23 cellular contexts compared by ENCODE assay signal in genomic region chr4:6206771-6207290, GRCh38. TPM values are rescaled to one million over a fixed set of nuclear protein-coding genes. Genes with fewer than 3 reads are reported as not detected.
DNase-seq lines count a peak whose midpoint lies in the region; ATAC-seq and TF ChIP-seq lines count a peak whose summit lies in the region.
"Had no signal": no experiment of that assay in that cellular context is flagged by ENCODE, and none has a peak within 500 bp of the region (broad histone marks: within the 10 kb centered on the region; RNA-seq: fewer than 3 reads in every experiment).

No MANE protein-coding gene starts in this region.

- peaks cover 1% of the 10 kb centered on the region for H3K9me3 ChIP-seq in trophoblast cell (ENCODE audit: insufficient read depth, low read depth, low read length)
- H3K9me3 ChIP-seq in tibial artery = peaks cover 0 to 4% (median 2%) of the 10 kb centered on the region in 3 donors
- H3K9me3 ChIP-seq in transverse colon = no peaks in the 10 kb centered on the region
- H3K9me3 ChIP-seq: BE2C had no signal

- H3K4me1 ChIP-seq in trophoblast cell (ENCODE audit: control insufficient read depth in 1 of 2, insufficient read depth in 2 of 2, low read length in 2 of 2) (no peaks in the 10 kb centered on the region), tibial artery (no peaks in the 10 kb centered on the region), transverse colon (no peaks in the 10 kb centered on the region)
- H3K4me1 ChIP-seq: BE2C had no signal

- H3K27me3 Mint-ChIP-seq in activated CD4-positive, alpha-beta memory T cell treated with anti-CD3 and anti-CD28 coated beads, Interleukin-2, amount 10 ng/mL, durations not matched to agents 7 days and 5 days = peaks cover 9% of the 10 kb centered on the region
- H3K27me3 Mint-ChIP-seq in activated CD4-positive, alpha-beta memory T cell treated with anti-CD3 and anti-CD28 coated beads for 36 hours = peaks cover 5% of the 10 kb centered on the region
- H3K27me3 Mint-ChIP-seq in activated CD4-positive, alpha-beta T cell treated with anti-CD3 and anti-CD28 coated beads for 36 hours = peaks cover 10% of the 10 kb centered on the region

- no peak overlapping the region for H3K4me3 ChIP-seq in trophoblast cell (ENCODE audit: low read depth, low read length)
- no peak overlapping the region for H3K4me3 ChIP-seq in tibial artery
- no peak overlapping the region for H3K4me3 ChIP-seq in transverse colon

- no peak overlapping the region for H2BK120ac ChIP-seq in trophoblast cell (ENCODE audit: insufficient read depth, low read length, poor library complexity)

- H3K9ac ChIP-seq in trophoblast cell (ENCODE audit: low read length) = no peak overlapping the region

- H3K4me2 ChIP-seq in trophoblast cell (ENCODE audit: low read length) = no peak overlapping the region

- H3K23ac ChIP-seq in trophoblast cell (ENCODE audit: low read length) = peak overlapping the region; percentile 85

- TF ChIP-seq EP300 in transverse colon (IDR thresholded peaks at IDR 0.05; ENCODE audit: low read depth) = no peak

- CTCF ChIA-PET in activated CD4-positive, alpha-beta memory T cell treated with anti-CD3 and anti-CD28 coated beads, Interleukin-2, amount 10 ng/mL, durations not matched to agents 7 days and 5 days (lab: Charles Lee) = interaction anchor here (0.6 to 1.7 kb wide), 4 partner anchors 24 to 72 kb away, joined by 3 to 5 read pairs (median 4); no protein-coding TSS in a partner anchor
- CTCF ChIA-PET in activated CD4-positive, alpha-beta memory T cell treated with anti-CD3 and anti-CD28 coated beads for 36 hours (lab: Charles Lee) = interaction anchor here (1.0 to 2.6 kb wide), 2 partner anchors 43 to 44 kb away, joined by 4 to 12 read pairs; no protein-coding TSS in a partner anchor
- CTCF ChIA-PET in activated CD4-positive, alpha-beta T cell treated with anti-CD3 and anti-CD28 coated beads for 36 hours (lab: Charles Lee) = no interaction called here

- POLR2A ChIA-PET in activated CD4-positive, alpha-beta memory T cell treated with anti-CD3 and anti-CD28 coated beads, Interleukin-2, amount 10 ng/mL, durations not matched to agents 7 days and 5 days (lab: Charles Lee) = no interaction called here
- POLR2A ChIA-PET in activated CD4-positive, alpha-beta memory T cell treated with anti-CD3 and anti-CD28 coated beads for 36 hours (lab: Charles Lee) = no interaction called here
- POLR2A ChIA-PET in activated CD4-positive, alpha-beta T cell treated with anti-CD3 and anti-CD28 coated beads for 36 hours (lab: Charles Lee) = no interaction called here

- intact Hi-C loops in activated CD4-positive, alpha-beta memory T cell treated with anti-CD3 and anti-CD28 coated beads for 36 hours (cut with micrococcal nuclease) = no loop called here
- intact Hi-C loops in tibial artery (cut with DNase I; ENCODE audit: low total_unique reads) = no loop called here
- intact Hi-C loops in transverse colon (cut with DNase I; ENCODE audit: low total_unique reads) = no loop called here
- intact Hi-C loops in activated CD4-positive, alpha-beta T cell treated with anti-CD3 and anti-CD28 coated beads for 36 hours (cut with DNase I, micrococcal nuclease) = no loop called here

- H3K36me3 ChIP-seq in trophoblast cell (ENCODE audit: control insufficient read depth in 1 of 2, insufficient read depth in 2 of 2, low read length in 2 of 2) (no peaks in the 10 kb centered on the region), tibial artery (no peaks in the 10 kb centered on the region), transverse colon (no peaks in the 10 kb centered on the region)
- H3K36me3 ChIP-seq: BE2C had no signal

- no peak overlapping the region for H3K4ac ChIP-seq in trophoblast cell (ENCODE audit: low read depth, low read length)

- no peak overlapping the region for H4K12ac ChIP-seq in trophoblast cell (ENCODE audit: low read depth, low read length)

- H3K79me1 ChIP-seq in trophoblast cell (ENCODE audit: low read length) = no peaks in the 10 kb centered on the region

- ATAC-seq in activated CD4-positive, alpha-beta T cell treated with anti-CD3 and anti-CD28 coated beads for 36 hours = no peak
- ATAC-seq: HCT116, PC-3 had no signal

- H3K4me3 Mint-ChIP-seq in activated CD4-positive, alpha-beta memory T cell treated with anti-CD3 and anti-CD28 coated beads, Interleukin-2, amount 10 ng/mL, durations not matched to agents 7 days and 5 days = no peak overlapping the region
- H3K4me3 Mint-ChIP-seq in activated CD4-positive, alpha-beta memory T cell treated with anti-CD3 and anti-CD28 coated beads for 36 hours = no peak overlapping the region
- H3K4me3 Mint-ChIP-seq in activated CD4-positive, alpha-beta T cell treated with anti-CD3 and anti-CD28 coated beads for 36 hours = no peak overlapping the region

- no peak overlapping the region for H3K27ac Mint-ChIP-seq in activated CD4-positive, alpha-beta memory T cell treated with anti-CD3 and anti-CD28 coated beads, Interleukin-2, amount 10 ng/mL, durations not matched to agents 7 days and 5 days
- H3K27ac Mint-ChIP-seq in activated CD4-positive, alpha-beta memory T cell treated with anti-CD3 and anti-CD28 coated beads for 36 hours = no peak overlapping the region
- no peak overlapping the region for H3K27ac Mint-ChIP-seq in activated CD4-positive, alpha-beta T cell treated with anti-CD3 and anti-CD28 coated beads for 36 hours
- H3K27ac Mint-ChIP-seq: CD4-positive, CD25-positive, alpha-beta regulatory T cell had no signal

- H3K27ac ChIP-seq in trophoblast cell (ENCODE audit: low read depth, low read length) (no peak overlapping the region), tibial artery (no peak overlapping the region), transverse colon (no peak overlapping the region)
- H3K27ac ChIP-seq: HL-60 had no signal

- no peak overlapping the region for H4K91ac ChIP-seq in trophoblast cell (ENCODE audit: low read depth, low read length)

- H3K4me1 Mint-ChIP-seq in activated CD4-positive, alpha-beta memory T cell treated with anti-CD3 and anti-CD28 coated beads, Interleukin-2, amount 10 ng/mL, durations not matched to agents 7 days and 5 days = peaks cover 4% of the 10 kb centered on the region
- no peaks in the 10 kb centered on the region for H3K4me1 Mint-ChIP-seq in activated CD4-positive, alpha-beta memory T cell treated with anti-CD3 and anti-CD28 coated beads for 36 hours (ENCODE audit: low read depth)
- no peaks in the 10 kb centered on the region for H3K4me1 Mint-ChIP-seq in activated CD4-positive, alpha-beta T cell treated with anti-CD3 and anti-CD28 coated beads for 36 hours

- peak; percentile 13 for DNase-seq in activated CD4-positive, alpha-beta memory T cell treated with anti-CD3 and anti-CD28 coated beads, Interleukin-2, amount 10 ng/mL, durations not matched to agents 7 days and 5 days
- DNase-seq in activated CD4-positive, alpha-beta memory T cell treated with anti-CD3 and anti-CD28 coated beads for 36 hours = no peak
- peak; percentile 35 for DNase-seq in ecto neural progenitor cell (ENCODE audit: low spot score)
- DNase-seq in trophoblast cell = no peak
- peak; percentile 2 to 28 for DNase-seq in tibial artery
- DNase-seq in transverse colon = no peak
- no peak for DNase-seq in effector CD4-positive, alpha-beta T cell
- DNase-seq in activated CD4-positive, alpha-beta T cell treated with anti-CD3 and anti-CD28 coated beads for 36 hours = no peak
- DNase-seq: 8988T; ACHN; BE2C; CD4-positive, CD25-positive, alpha-beta regulatory T cell; DMS53; Karpas-422; NCI-H1436; NCI-H187 treated with DMSO at 0.1 percent for 48 hours; NCI-H2171 treated with DMSO at 0.1 percent for 48 hours; NCI-H345; NCI-H510A treated with DMSO at 0.1 percent for 48 hours; PC-3 had no signal

- H3K27me3 ChIP-seq in trophoblast cell (ENCODE audit: insufficient read depth, low read length) (no peaks in the 10 kb centered on the region), tibial artery (no peaks in the 10 kb centered on the region), transverse colon (no peaks in the 10 kb centered on the region)
- H3K27me3 ChIP-seq: BE2C had no signal

- no peak overlapping the region for H2AK5ac ChIP-seq in trophoblast cell (ENCODE audit: low read length)

- H3K36me3 Mint-ChIP-seq in activated CD4-positive, alpha-beta memory T cell treated with anti-CD3 and anti-CD28 coated beads, Interleukin-2, amount 10 ng/mL, durations not matched to agents 7 days and 5 days (ENCODE audit: low read depth) = peaks cover 7% of the 10 kb centered on the region
- no peaks in the 10 kb centered on the region for H3K36me3 Mint-ChIP-seq in activated CD4-positive, alpha-beta memory T cell treated with anti-CD3 and anti-CD28 coated beads for 36 hours
- H3K36me3 Mint-ChIP-seq in activated CD4-positive, alpha-beta T cell treated with anti-CD3 and anti-CD28 coated beads for 36 hours (ENCODE audit: low read depth) = no peaks in the 10 kb centered on the region
- H3K36me3 Mint-ChIP-seq: CD4-positive, CD25-positive, alpha-beta regulatory T cell had no signal

- TF ChIP-seq POLR2A in transverse colon (IDR thresholded peaks at IDR 0.05) = no peak

- H3K18ac ChIP-seq in trophoblast cell (ENCODE audit: low read length) = no peak overlapping the region

- no peak overlapping the region for H2AFZ ChIP-seq in trophoblast cell (ENCODE audit: insufficient read depth, low read length, poor library complexity)

- peaks cover 4% of the 10 kb centered on the region for H3K9me3 Mint-ChIP-seq in activated CD4-positive, alpha-beta memory T cell treated with anti-CD3 and anti-CD28 coated beads, Interleukin-2, amount 10 ng/mL, durations not matched to agents 7 days and 5 days
- H3K9me3 Mint-ChIP-seq in activated CD4-positive, alpha-beta memory T cell treated with anti-CD3 and anti-CD28 coated beads for 36 hours = no peaks in the 10 kb centered on the region
- H3K9me3 Mint-ChIP-seq in activated CD4-positive, alpha-beta T cell treated with anti-CD3 and anti-CD28 coated beads for 36 hours (ENCODE audit: low read depth) = no peaks in the 10 kb centered on the region

- no peak overlapping the region for H4K8ac ChIP-seq in trophoblast cell (ENCODE audit: low read depth, low read length)

- H3K79me2 ChIP-seq in trophoblast cell (ENCODE audit: control insufficient read depth, insufficient read depth, low read length, poor library complexity) = no peaks in the 10 kb centered on the region

- no peak overlapping the region for H2BK5ac ChIP-seq in trophoblast cell (ENCODE audit: low read depth, low read length, poor library complexity)

- TF ChIP-seq CTCF in tibial artery (IDR thresholded peaks at IDR 0.05) (no peak), transverse colon (IDR thresholded peaks at IDR 0.05) (no peak)

- H2BK12ac ChIP-seq in trophoblast cell (ENCODE audit: low read length) = no peak overlapping the region

- in situ Hi-C loops in transverse colon (cut with MboI; ENCODE audit: low pct_ligation_motif_present in 1 of 4, low pct_unique_long_range_greater_than_20kb in 1 of 4, low sequenced_read_pairs in 3 of 4) = no loop called here

- WGBS in trophoblast cell (ENCODE audit: extremely low coverage, insufficient coverage, insufficient read length) = no CpG with 5 or more reads among the region's 6 CpGs
- 66 to 77% methylated on average over 6 of the region's 6 CpGs for WGBS in transverse colon (ENCODE audit: low coverage in 1 of 2), 2 donors

- no peak overlapping the region for H3K14ac ChIP-seq in trophoblast cell (ENCODE audit: low read length)

RNA-seq across cellular contexts. Expression of gene JAKMIP1, which starts 6.5 kb away (rescaled TPM):
- total RNA-seq in activated CD4-positive, alpha-beta memory T cell treated with anti-CD3 and anti-CD28 coated beads, Interleukin-2, amount 10 ng/mL, durations not matched to agents 7 days and 5 days = 10 to 100 TPM; 43.8 to 44.4 TPM
- total RNA-seq in activated CD4-positive, alpha-beta memory T cell treated with anti-CD3 and anti-CD28 coated beads for 36 hours = 10 to 100 TPM; 17.7 to 18.1 TPM
- polyA plus RNA-seq in trophoblast cell (2013) = 0.03 TPM in 1 of 2 replicates, not detected in the other
- total RNA-seq in transverse colon = 1 to 10 TPM in 2 of 4 donors, not detected in 2; 1.2 to 1.7 TPM
- 1 to 10 TPM; 3.1 to 3.9 TPM for total RNA-seq in activated CD4-positive, alpha-beta T cell treated with anti-CD3 and anti-CD28 coated beads for 36 hours
- total RNA-seq: G401 had no signal

Comparison
In these comparisons a context has a peak if more than half of its experiments do, and no peak if none do; other contexts are left out.
1. DNase-seq: peak in activated CD4-positive, alpha-beta memory T cell treated with anti-CD3 and anti-CD28 coated beads, Interleukin-2, amount 10 ng/mL, durations not matched to agents 7 days and 5 days (single experiment), ecto neural progenitor cell (single experiment) and tibial artery (2 of 2); none in activated CD4-positive, alpha-beta memory T cell treated with anti-CD3 and anti-CD28 coated beads for 36 hours (single experiment), trophoblast cell (0 of 2), transverse colon (single experiment), effector CD4-positive, alpha-beta T cell (single experiment) and activated CD4-positive, alpha-beta T cell treated with anti-CD3 and anti-CD28 coated beads for 36 hours (single experiment).